Comparison of ENCODE assay signal across 12 cellular contexts in the genomic region with DNA sequence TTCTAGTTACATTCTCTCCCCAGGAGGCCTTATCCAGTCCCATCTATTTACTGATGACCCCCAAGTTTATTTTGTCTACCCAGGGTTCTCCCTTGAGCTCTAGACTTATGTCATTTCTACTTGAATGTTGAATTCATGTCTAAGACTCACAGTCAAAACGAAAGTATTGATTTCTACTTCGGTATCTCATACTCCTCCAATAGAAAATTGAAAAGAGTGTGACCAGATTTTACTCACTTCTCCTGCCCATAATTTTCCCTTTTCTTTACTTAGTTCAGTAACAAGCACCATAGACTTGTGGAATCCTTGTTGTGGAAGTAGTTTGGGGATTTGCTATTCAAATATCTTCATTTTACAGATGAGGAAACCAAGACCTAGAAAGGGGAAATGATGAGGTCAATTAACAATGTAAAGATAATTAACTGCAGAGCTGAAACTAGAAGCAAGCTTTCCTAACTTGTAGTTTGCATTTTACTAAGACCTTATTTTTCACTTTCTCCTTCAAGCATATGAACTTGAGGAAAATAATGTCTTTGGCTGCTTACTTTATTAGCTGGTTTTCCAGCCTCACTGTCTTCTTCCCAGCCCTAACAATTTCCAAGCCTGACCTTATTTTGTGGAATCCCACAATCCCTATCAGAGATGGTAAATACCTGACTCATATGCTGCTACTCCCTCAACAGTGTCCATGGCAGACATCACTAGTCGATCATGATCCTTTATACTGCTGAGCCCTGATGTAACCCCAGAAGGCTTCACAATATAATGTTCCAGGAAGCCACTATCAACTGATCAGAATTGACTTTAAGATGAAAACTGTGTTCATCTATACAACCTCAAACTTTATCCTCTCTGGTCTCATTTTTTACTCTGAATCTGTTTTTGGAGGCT.
DNase-seq lines count a peak whose midpoint lies in the region; ATAC-seq and TF ChIP-seq lines count a peak whose summit lies in the region.
"Had no signal": no experiment of that assay in that cellular context is flagged by ENCODE, and none has a peak within 500 bp of the region (broad histone marks: within the 10 kb centered on the region; RNA-seq: fewer than 3 reads in every experiment).

No MANE protein-coding gene starts in this region.

- peaks cover 1 to 32% (median 9%) of the 10 kb centered on the region in 5 donors for H3K27me3 Mint-ChIP-seq in naive thymus-derived CD8-positive, alpha-beta T cell

- peak overlapping the region in 1 of 10 donors; percentile 46 for H3K27ac Mint-ChIP-seq in naive thymus-derived CD8-positive, alpha-beta T cell

- peaks cover 0 to 4% (median 0%) of the 10 kb centered on the region in 9 donors for H3K9me3 Mint-ChIP-seq in naive thymus-derived CD8-positive, alpha-beta T cell

- TF ChIP-seq CTCF in astrocyte of the spinal cord (IDR thresholded peaks at IDR 0.05; ENCODE audit: low read depth, low read length) = no peak

- H3K36me3 Mint-ChIP-seq in naive thymus-derived CD8-positive, alpha-beta T cell = no peaks in the 10 kb centered on the region

- H3K4me3 ChIP-seq in astrocyte of the spinal cord (ENCODE audit: low read depth, low read length) = no peak overlapping the region
- H3K4me3 ChIP-seq: HAP-1, upper lobe of left lung had no signal

- H3K4me1 Mint-ChIP-seq in naive thymus-derived CD8-positive, alpha-beta T cell = no peaks in the 10 kb centered on the region

- no peak overlapping the region for H3K4me3 Mint-ChIP-seq in naive thymus-derived CD8-positive, alpha-beta T cell

- DNase-seq in astrocyte of the spinal cord (ENCODE audit: low read depth, low spot score) (peak; percentile 14), activated T-cell treated with anti-CD3 and anti-CD28 coated beads for 4 hours (no peak), NOMO-1 treated with dmso at 0.1 percent for 144 hours (lab: John Stamatoyannopoulos, UW; ENCODE audit: unreplicated experiment) (no peak), cerebellar cortex (ENCODE audit: low spot score) (no peak)
- no peak for DNase-seq in naive thymus-derived CD8-positive, alpha-beta T cell
- DNase-seq: activated CD4-positive, alpha-beta T cell treated with anti-CD3 and anti-CD28 coated beads for 48 hours; stimulated activated CD4-positive, alpha-beta T cell treated with anti-CD3 and anti-CD28 coated beads, Interleukin-4, amount 100 ng/mL, for 24 hours; upper lobe of left lung had no signal

- in situ Hi-C loops in astrocyte of the spinal cord (cut with HindIII; ENCODE audit: low sequenced_read_pairs) = no loop called here

- ATAC-seq in GM18858 (IDR thresholded peaks at IDR 0.05; ENCODE audit: unreplicated experiment) (peak; percentile 91), GM21526 (IDR thresholded peaks at IDR 0.05; ENCODE audit: low FRiP score, unreplicated experiment) (peak; percentile 94), HG03103 (IDR thresholded peaks at IDR 0.05; ENCODE audit: low read depth, unreplicated experiment) (peak; percentile 77)
- ATAC-seq in naive thymus-derived CD8-positive, alpha-beta T cell = no peak

- POLR2A ChIA-PET in naive thymus-derived CD8-positive, alpha-beta T cell (lab: Charles Lee) = no interaction called here

Comparison
In these comparisons a context has a peak if more than half of its experiments do, and no peak if none do; other contexts are left out.
1. ATAC-seq: peak in GM18858 (single experiment), GM21526 (single experiment) and HG03103 (single experiment); none in naive thymus-derived CD8-positive, alpha-beta T cell (0 of 2).